1 cellular context compared by ENCODE assay signal in the genomic region with DNA sequence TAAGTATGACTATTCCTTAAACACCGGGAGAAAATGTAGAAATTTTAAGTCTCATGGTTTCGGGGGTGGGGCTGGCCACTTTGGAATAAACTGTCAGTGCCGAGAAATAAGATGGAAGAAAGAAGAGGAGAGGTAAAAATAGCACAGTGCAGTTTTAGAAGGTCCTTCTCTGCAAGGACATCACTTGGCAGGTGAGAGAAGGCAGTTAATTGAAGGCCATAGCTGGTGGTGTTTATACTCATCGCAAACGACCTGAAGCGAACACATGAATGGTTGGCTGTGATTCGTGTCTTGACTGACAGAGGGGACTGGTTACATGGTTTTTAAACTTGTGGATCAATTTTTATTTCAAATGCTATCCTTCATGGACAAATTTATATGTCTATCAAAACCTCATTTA.
TF ChIP-seq lines count a peak whose summit lies in the region.

No MANE protein-coding gene starts in this region.

TF ChIP-seq in K562, 482 proteins besides CTCF, POLR2A, EP300 and RAD21 (continued from another document):
- TF ChIP-seq, protein P1, sequence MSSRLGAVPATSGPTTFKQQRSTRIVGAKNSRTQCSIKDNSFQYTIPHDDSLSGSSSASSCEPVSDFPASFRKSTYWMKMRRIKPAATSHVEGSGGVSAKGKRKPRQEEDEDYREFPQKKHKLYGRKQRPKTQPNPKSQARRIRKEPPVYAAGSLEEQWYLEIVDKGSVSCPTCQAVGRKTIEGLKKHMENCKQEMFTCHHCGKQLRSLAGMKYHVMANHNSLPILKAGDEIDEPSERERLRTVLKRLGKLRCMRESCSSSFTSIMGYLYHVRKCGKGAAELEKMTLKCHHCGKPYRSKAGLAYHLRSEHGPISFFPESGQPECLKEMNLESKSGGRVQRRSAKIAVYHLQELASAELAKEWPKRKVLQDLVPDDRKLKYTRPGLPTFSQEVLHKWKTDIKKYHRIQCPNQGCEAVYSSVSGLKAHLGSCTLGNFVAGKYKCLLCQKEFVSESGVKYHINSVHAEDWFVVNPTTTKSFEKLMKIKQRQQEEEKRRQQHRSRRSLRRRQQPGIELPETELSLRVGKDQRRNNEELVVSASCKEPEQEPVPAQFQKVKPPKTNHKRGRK (tag; IDR thresholded peaks at IDR 0.05): no peak
- TF ChIP-seq, protein P2, sequence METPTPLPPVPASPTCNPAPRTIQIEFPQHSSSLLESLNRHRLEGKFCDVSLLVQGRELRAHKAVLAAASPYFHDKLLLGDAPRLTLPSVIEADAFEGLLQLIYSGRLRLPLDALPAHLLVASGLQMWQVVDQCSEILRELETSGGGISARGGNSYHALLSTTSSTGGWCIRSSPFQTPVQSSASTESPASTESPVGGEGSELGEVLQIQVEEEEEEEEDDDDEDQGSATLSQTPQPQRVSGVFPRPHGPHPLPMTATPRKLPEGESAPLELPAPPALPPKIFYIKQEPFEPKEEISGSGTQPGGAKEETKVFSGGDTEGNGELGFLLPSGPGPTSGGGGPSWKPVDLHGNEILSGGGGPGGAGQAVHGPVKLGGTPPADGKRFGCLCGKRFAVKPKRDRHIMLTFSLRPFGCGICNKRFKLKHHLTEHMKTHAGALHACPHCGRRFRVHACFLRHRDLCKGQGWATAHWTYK (CRISPR knock-in tag; IDR thresholded peaks at IDR 0.05): no peak
- no peak for TF ChIP-seq CHD1 (IDR thresholded peaks at IDR 0.05; ENCODE audit: low read length)
- no peak for TF ChIP-seq ZNF436 (CRISPR knock-in tag; IDR thresholded peaks at IDR 0.05)
- TF ChIP-seq, protein P3, sequence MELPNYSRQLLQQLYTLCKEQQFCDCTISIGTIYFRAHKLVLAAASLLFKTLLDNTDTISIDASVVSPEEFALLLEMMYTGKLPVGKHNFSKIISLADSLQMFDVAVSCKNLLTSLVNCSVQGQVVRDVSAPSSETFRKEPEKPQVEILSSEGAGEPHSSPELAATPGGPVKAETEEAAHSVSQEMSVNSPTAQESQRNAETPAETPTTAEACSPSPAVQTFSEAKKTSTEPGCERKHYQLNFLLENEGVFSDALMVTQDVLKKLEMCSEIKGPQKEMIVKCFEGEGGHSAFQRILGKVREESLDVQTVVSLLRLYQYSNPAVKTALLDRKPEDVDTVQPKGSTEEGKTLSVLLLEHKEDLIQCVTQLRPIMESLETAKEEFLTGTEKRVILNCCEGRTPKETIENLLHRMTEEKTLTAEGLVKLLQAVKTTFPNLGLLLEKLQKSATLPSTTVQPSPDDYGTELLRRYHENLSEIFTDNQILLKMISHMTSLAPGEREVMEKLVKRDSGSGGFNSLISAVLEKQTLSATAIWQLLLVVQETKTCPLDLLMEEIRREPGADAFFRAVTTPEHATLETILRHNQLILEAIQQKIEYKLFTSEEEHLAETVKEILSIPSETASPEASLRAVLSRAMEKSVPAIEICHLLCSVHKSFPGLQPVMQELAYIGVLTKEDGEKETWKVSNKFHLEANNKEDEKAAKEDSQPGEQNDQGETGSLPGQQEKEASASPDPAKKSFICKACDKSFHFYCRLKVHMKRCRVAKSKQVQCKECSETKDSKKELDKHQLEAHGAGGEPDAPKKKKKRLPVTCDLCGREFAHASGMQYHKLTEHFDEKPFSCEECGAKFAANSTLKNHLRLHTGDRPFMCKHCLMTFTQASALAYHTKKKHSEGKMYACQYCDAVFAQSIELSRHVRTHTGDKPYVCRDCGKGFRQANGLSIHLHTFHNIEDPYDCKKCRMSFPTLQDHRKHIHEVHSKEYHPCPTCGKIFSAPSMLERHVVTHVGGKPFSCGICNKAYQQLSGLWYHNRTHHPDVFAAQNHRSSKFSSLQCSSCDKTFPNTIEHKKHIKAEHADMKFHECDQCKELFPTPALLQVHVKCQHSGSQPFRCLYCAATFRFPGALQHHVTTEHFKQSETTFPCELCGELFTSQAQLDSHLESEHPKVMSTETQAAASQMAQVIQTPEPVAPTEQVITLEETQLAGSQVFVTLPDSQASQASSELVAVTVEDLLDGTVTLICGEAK (IDR thresholded peaks at IDR 0.05): no peak
- TF ChIP-seq, protein P3 (CRISPR knock-in tag; IDR thresholded peaks at IDR 0.05): no peak
- no peak for TF ChIP-seq PYGO2 (tag; IDR thresholded peaks at IDR 0.05)
- TF ChIP-seq, protein P4, sequence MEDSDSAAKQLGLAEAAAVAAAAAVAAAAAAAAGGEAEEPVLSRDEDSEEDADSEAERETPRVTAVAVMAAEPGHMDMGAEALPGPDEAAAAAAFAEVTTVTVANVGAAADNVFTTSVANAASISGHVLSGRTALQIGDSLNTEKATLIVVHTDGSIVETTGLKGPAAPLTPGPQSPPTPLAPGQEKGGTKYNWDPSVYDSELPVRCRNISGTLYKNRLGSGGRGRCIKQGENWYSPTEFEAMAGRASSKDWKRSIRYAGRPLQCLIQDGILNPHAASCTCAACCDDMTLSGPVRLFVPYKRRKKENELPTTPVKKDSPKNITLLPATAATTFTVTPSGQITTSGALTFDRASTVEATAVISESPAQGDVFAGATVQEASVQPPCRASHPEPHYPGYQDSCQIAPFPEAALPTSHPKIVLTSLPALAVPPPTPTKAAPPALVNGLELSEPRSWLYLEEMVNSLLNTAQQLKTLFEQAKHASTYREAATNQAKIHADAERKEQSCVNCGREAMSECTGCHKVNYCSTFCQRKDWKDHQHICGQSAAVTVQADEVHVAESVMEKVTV (CRISPR knock-in tag; IDR thresholded peaks at IDR 0.05): no peak
- TF ChIP-seq EP400 (IDR thresholded peaks at IDR 0.05): no peak
